12 cellular contexts compared by ENCODE assay signal in the genomic region with DNA sequence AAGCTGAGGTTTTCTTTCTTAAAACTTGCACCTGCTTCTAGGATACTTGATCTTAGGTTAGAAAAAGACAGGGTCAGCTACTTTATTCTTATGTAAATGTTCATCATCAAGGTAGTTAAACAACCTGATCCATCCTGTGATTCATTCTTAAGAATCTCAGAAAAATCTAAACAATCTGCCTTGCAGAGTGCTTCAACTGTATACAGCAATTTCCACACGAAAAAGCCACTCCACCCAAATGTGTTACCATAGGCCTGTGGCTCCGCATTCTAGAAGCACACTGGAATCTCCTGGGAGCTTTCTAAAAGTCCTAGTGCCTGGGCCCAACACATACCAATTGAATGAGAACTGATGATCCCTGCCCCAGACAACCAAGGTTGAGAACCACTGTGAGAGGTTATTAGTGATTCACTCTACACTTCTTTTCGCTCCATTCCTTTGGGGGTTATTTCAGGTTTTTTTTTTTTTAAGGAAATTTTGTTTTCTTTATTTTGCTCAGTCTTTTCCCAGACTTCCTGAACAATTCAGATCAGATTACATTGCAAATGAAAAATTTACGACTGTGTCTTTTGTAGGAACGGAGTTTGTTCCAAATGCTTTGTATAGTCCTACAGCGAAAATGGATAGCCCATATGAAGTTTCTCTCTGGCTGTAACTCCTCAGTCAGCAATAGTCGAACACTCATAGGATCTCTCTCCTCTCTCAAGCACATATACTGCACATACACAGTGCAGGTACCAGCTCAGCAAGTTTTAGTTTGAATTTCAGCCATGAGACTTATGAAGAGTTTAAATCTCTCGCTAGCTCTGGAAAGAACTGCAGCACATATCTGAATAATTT. TPM values are rescaled to one million over a fixed set of nuclear protein-coding genes. Genes with fewer than 3 reads are reported as not detected.
A peak's percentile ranks its signal among the peaks of the same experiment; 100 is the strongest.
DNase-seq lines count a peak whose midpoint lies in the region; ATAC-seq, FAIRE-seq and TF ChIP-seq lines count a peak whose summit lies in the region.
"Had no signal": no experiment of that assay in that cellular context is flagged by ENCODE, and none has a peak within 500 bp of the region (broad histone marks: within the 10 kb centered on the region; RNA-seq: fewer than 3 reads in every experiment).

No MANE protein-coding gene starts in this region.

- H3K27ac ChIP-seq in cardiac muscle cell (peak overlapping the region; percentile 4), right cardiac atrium (ENCODE audit: low read length) (no peak overlapping the region), HepG2 (ENCODE audit: extremely low read length, insufficient read depth, low read length) (no peak overlapping the region)
- H3K27ac ChIP-seq: parathyroid adenoma had no signal

- no peak overlapping the region for H2AFZ ChIP-seq in HepG2 (ENCODE audit: low read length)
- H2AFZ ChIP-seq: parathyroid adenoma had no signal

- no peaks in the 10 kb centered on the region for H3K9me3 Mint-ChIP-seq in stimulated activated naive CD8-positive, alpha-beta T cell treated with anti-CD3 and anti-CD28 coated beads, Interleukin-15, amount 100 ng/mL, for 72 hours

- BruUV-seq in HepG2 (replicated peaks; lab: Mats Ljungman, UMichigan): no TSS peak

- TF ChIP-seq EP300 in HepG2 (IDR thresholded peaks at IDR 0.05; ENCODE audit: low read depth in 2 of 2, low read length in 2 of 2) (no peak), HepG2 (CRISPR knock-in tag; IDR thresholded peaks at IDR 0.05; ENCODE audit: borderline replicate concordance) (no peak)

- no peak for TF ChIP-seq CTCF in cardiac muscle cell (IDR thresholded peaks at IDR 0.05; ENCODE audit: low read depth, low read length)
- no peak for TF ChIP-seq CTCF in HepG2 (CRISPR knock-in tag; IDR thresholded peaks at IDR 0.05)

- no peak overlapping the region for H3K4me2 ChIP-seq in HepG2 (ENCODE audit: low read depth, low read length)

- H3K4me3 Mint-ChIP-seq in stimulated activated naive CD8-positive, alpha-beta T cell treated with anti-CD3 and anti-CD28 coated beads, Interleukin-15, amount 100 ng/mL, for 72 hours: no peak overlapping the region

- 78% methylated on average over 8 of the region's 8 CpGs for WGBS in right cardiac atrium
- 93% methylated on average over 8 of the region's 8 CpGs for WGBS in HepG2 (ENCODE audit: low lambda C conversion rate)

- peak in 1 of 2 donors; percentile 22 for DNase-seq in cardiac muscle cell (ENCODE audit: low read depth in 1 of 2, low spot score in 1 of 2)
- DNase-seq in right cardiac atrium: no peak
- peak; percentile 65 for DNase-seq in amniotic stem cell (lab: John Stamatoyannopoulos, UW)
- peak; percentile 92 for DNase-seq in iris pigment epithelial cell (ENCODE audit: low read depth)
- DNase-seq in stimulated activated naive CD8-positive, alpha-beta T cell treated with anti-CD3 and anti-CD28 coated beads, Interleukin-15, amount 100 ng/mL, for 72 hours: no peak
- no peak for DNase-seq in stimulated activated CD8-positive, alpha-beta memory T cell treated with anti-CD3 and anti-CD28 coated beads, Interleukin-4, amount 100 ng/mL, for 48 hours
- no peak for DNase-seq in HepG2 (ENCODE audit: low spot score)
- DNase-seq: amygdala, NCI-H1417 treated with DMSO at 0.1 percent for 48 hours, SHP77 treated with DMSO at 0.1 percent for 48 hours had no signal

- peaks cover 28% of the 10 kb centered on the region for H3K4me1 Mint-ChIP-seq in stimulated activated naive CD8-positive, alpha-beta T cell treated with anti-CD3 and anti-CD28 coated beads, Interleukin-15, amount 100 ng/mL, for 72 hours

- CTCF ChIA-PET in HepG2 (lab: Yijun Ruan, JAX; ENCODE audit: low intra/inter-chr PET ratio, low total read pairs): no interaction called here

- H3K27me3 Mint-ChIP-seq in stimulated activated naive CD8-positive, alpha-beta T cell treated with anti-CD3 and anti-CD28 coated beads, Interleukin-15, amount 100 ng/mL, for 72 hours: no peaks in the 10 kb centered on the region

- peaks cover 12% of the 10 kb centered on the region; the same call in 1 of the 2 replicates for H4K20me1 ChIP-seq in HepG2 (ENCODE audit: insufficient read depth, low read length)

- POLR2A ChIA-PET in HepG2 (lab: Yijun Ruan, JAX): no interaction called here

- TF ChIP-seq POLR2A in HepG2 (IDR thresholded peaks at IDR 0.05; ENCODE audit: insufficient read depth in 1 of 2, low read depth in 2 of 2, low read length in 2 of 2): no peak

- FAIRE-seq in HepG2 (lab: Jason Lieb, UNC): no peak

- H3K4me3 ChIP-seq in cardiac muscle cell (no peak overlapping the region), right cardiac atrium (ENCODE audit: low read length) (no peak overlapping the region), HepG2 (replicated peaks in 1 of 3; ENCODE audit: insufficient read depth in 1 of 3, low read depth in 2 of 3, low read length in 3 of 3) (no peak overlapping the region)

- no peak for TF ChIP-seq RAD21 in HepG2 (CRISPR knock-in tag; IDR thresholded peaks at IDR 0.05)

- H3K36me3 ChIP-seq in cardiac muscle cell: no peaks in the 10 kb centered on the region
- H3K36me3 ChIP-seq in HepG2 (replicated peaks in 1 of 2; ENCODE audit: control insufficient read depth in 1 of 2, insufficient read depth in 2 of 2, low read length in 2 of 2): peaks cover 0 to 2% of the 10 kb centered on the region in 2 experiments; a peak in 4 of 5 replicates

- H3K9me3 ChIP-seq in cardiac muscle cell (ENCODE audit: low read depth) (no peaks in the 10 kb centered on the region), right cardiac atrium (ENCODE audit: control insufficient read depth, low read length) (no peaks in the 10 kb centered on the region), HepG2 (ENCODE audit: low read length) (no peaks in the 10 kb centered on the region)

- no peak overlapping the region for H3K9ac ChIP-seq in HepG2 (ENCODE audit: insufficient read depth, low read depth, low read length)
- H3K9ac ChIP-seq: parathyroid adenoma had no signal

- no peak overlapping the region for H3K27ac Mint-ChIP-seq in stimulated activated naive CD8-positive, alpha-beta T cell treated with anti-CD3 and anti-CD28 coated beads, Interleukin-15, amount 100 ng/mL, for 72 hours

- intact Hi-C loops in right cardiac atrium (cut with DNase I) (no loop called here), HepG2 (cut with micrococcal nuclease; ENCODE audit: unreplicated experiment) (no loop called here)

- ATAC-seq in right cardiac atrium (no peak), GM21717 (IDR thresholded peaks at IDR 0.05; ENCODE audit: unreplicated experiment) (no peak), HepG2 (no peak)
- ATAC-seq in stimulated activated naive CD8-positive, alpha-beta T cell treated with anti-CD3 and anti-CD28 coated beads, Interleukin-15, amount 100 ng/mL, for 72 hours: no peak

- no peaks in the 10 kb centered on the region for H3K27me3 ChIP-seq in cardiac muscle cell
- no peaks in the 10 kb centered on the region for H3K27me3 ChIP-seq in right cardiac atrium (ENCODE audit: control insufficient read depth, insufficient read depth)
- no peaks in the 10 kb centered on the region for H3K27me3 ChIP-seq in HepG2 (ENCODE audit: control insufficient read depth in 1 of 2, insufficient read depth in 2 of 2, low read length in 2 of 2)

- peaks cover 14% of the 10 kb centered on the region for H3K4me1 ChIP-seq in cardiac muscle cell (ENCODE audit: low read depth)
- no peaks in the 10 kb centered on the region for H3K4me1 ChIP-seq in right cardiac atrium (ENCODE audit: control insufficient read depth, insufficient read depth, low read length)
- H3K4me1 ChIP-seq in HepG2 (ENCODE audit: insufficient read depth, low read length): peaks cover 24% of the 10 kb centered on the region
- H3K4me1 ChIP-seq: parathyroid adenoma had no signal

- in situ Hi-C loops in HepG2 (cut with HindIII; ENCODE audit: extremely low pct_ligation_motif_present, low pct_unique_long_range_greater_than_20kb): no loop called here

- H3K79me2 ChIP-seq in HepG2 (ENCODE audit: insufficient read depth, low read length): peaks cover 63% of the 10 kb centered on the region
- H3K79me2 ChIP-seq: parathyroid adenoma had no signal

TF ChIP-seq in HepG2, 621 proteins besides CTCF, POLR2A, EP300 and RAD21 (continues in another document):
- TF ChIP-seq, protein P1, sequence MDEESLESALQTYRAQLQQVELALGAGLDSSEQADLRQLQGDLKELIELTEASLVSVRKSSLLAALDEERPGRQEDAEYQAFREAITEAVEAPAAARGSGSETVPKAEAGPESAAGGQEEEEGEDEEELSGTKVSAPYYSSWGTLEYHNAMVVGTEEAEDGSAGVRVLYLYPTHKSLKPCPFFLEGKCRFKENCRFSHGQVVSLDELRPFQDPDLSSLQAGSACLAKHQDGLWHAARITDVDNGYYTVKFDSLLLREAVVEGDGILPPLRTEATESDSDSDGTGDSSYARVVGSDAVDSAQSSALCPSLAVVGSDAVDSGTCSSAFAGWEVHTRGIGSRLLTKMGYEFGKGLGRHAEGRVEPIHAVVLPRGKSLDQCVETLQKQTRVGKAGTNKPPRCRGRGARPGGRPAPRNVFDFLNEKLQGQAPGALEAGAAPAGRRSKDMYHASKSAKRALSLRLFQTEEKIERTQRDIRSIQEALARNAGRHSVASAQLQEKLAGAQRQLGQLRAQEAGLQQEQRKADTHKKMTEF (CRISPR knock-in tag; IDR thresholded peaks at IDR 0.05): no peak

RNA-seq across cellular contexts. Expression of a gene that starts 16.1 kb away (rescaled TPM):
- total RNA-seq in cardiac muscle cell (41.8 and 66.8 TPM in 2 replicates), right cardiac atrium (10 to 100 TPM in 3 of 4 donors, 1 to 10 TPM in 1; 8.8 to 26.5 (median 17.6) TPM), HepG2 (2016; rRNA removed; fragmentation: Illumina TruSeq; extraction: Trizol) (72.7 and 82.7 TPM in 2 replicates)
- polyA plus RNA-seq in cardiac muscle cell (46.6 and 65.7 TPM in 2 replicates), right cardiac atrium (34.6 TPM), HepG2 (2011; rRNA removed) (128 and 139 TPM in 2 replicates)
- total RNA-seq in HepG2 (2016; cell fraction: cytosol; rRNA removed; fragmentation: Illumina TruSeq; extraction: Trizol; ENCODE audit: low read depth): 80.8 and 81.2 TPM in 2 replicates
- 71.5 and 84.1 TPM in 2 replicates for total RNA-seq in HepG2 (2016; cell fraction: insoluble cytoplasmic fraction; rRNA removed; fragmentation: Illumina TruSeq; extraction: Trizol)
- total RNA-seq in HepG2 (2016; cell fraction: membrane; rRNA removed; fragmentation: Illumina TruSeq; extraction: Trizol): 118 and 120 TPM in 2 replicates
- total RNA-seq in HepG2 (2016; cell fraction: nucleus; rRNA removed; fragmentation: Illumina TruSeq; extraction: Trizol): 54.8 and 63.5 TPM in 2 replicates
- polyA plus RNA-seq in HepG2 (2011; cell fraction: cytosol; rRNA removed): 66.6 and 86.5 TPM in 2 replicates
- polyA plus RNA-seq in HepG2 (2011; cell fraction: nucleus; rRNA removed): 178 and 185 TPM in 2 replicates
- 102 and 128 TPM in 2 replicates for polyA plus RNA-seq in HepG2 (2012)
- 90.2 and 93.3 TPM in 2 replicates for polyA plus RNA-seq in HepG2 (2016; cell fraction: cytosol; fragmentation: Illumina TruSeq; extraction: Trizol; ENCODE audit: low read depth)
- polyA plus RNA-seq in HepG2 (2016; cell fraction: insoluble cytoplasmic fraction; fragmentation: Illumina TruSeq; extraction: Trizol; ENCODE audit: low read depth): 76.6 and 77.2 TPM in 2 replicates
- 95.5 and 101 TPM in 2 replicates for polyA plus RNA-seq in HepG2 (2016; cell fraction: membrane; fragmentation: Illumina TruSeq; extraction: Trizol; ENCODE audit: low read depth)
- 98.5 and 106 TPM in 2 replicates for polyA plus RNA-seq in HepG2 (2016; cell fraction: nucleus; fragmentation: Illumina TruSeq; extraction: Trizol; ENCODE audit: insufficient read depth, low read depth)
- 26.5 and 45.2 TPM in 2 replicates for polyA minus RNA-seq in HepG2 (2011; rRNA and poly(A)+ RNA removed; ENCODE audit: low replicate concordance)
- polyA minus RNA-seq in HepG2 (2011; cell fraction: cytosol; rRNA and poly(A)+ RNA removed): 34.7 and 39.1 TPM in 2 replicates
- polyA minus RNA-seq in HepG2 (2011; cell fraction: nucleus; rRNA and poly(A)+ RNA removed): 119 and 126 TPM in 2 replicates

Comparison
In these comparisons a context has a peak if more than half of its experiments do, and no peak if none do; other contexts are left out.
1. DNase-seq: peak in amniotic stem cell (single experiment) and iris pigment epithelial cell (single experiment); none in right cardiac atrium (0 of 3), stimulated activated naive CD8-positive, alpha-beta T cell treated with anti-CD3 and anti-CD28 coated beads, Interleukin-15, amount 100 ng/mL, for 72 hours (0 of 2), stimulated activated CD8-positive, alpha-beta memory T cell treated with anti-CD3 and anti-CD28 coated beads, Interleukin-4, amount 100 ng/mL, for 48 hours (single experiment) and HepG2 (single experiment).